Comparison of ENCODE assay signal across 21 cellular contexts in genomic region chr10:33321516-33321915, GRCh38. TPM values are rescaled to one million over a fixed set of nuclear protein-coding genes. Genes with fewer than 3 reads are reported as not detected.
DNase-seq lines count a peak whose midpoint lies in the region; ATAC-seq and TF ChIP-seq lines count a peak whose summit lies in the region.
"Had no signal": no experiment of that assay in that cellular context is flagged by ENCODE, and none has a peak within 500 bp of the region (broad histone marks: within the 10 kb centered on the region; RNA-seq: fewer than 3 reads in every experiment).

No MANE protein-coding gene starts in this region.

- H3K36me3 Mint-ChIP-seq in chondrocyte (ENCODE audit: low read depth): peaks cover 19% of the 10 kb centered on the region

- intact Hi-C loops in Right ventricle myocardium inferior (cut with DNase I): no loop called here
- intact Hi-C loops in Right ventricle myocardium superior (cut with DNase I): no loop called here

- DNase-seq in Right ventricle myocardium inferior (ENCODE audit: missing footprints) (no peak), Right ventricle myocardium superior (no peak), chondrocyte (ENCODE audit: low spot score) (no peak), left kidney (ENCODE audit: low read depth, low spot score) (peak; percentile 48), amygdala (lab: John Stamatoyannopoulos, UW) (no peak), NOMO-1 treated with dmso at 0.1 percent for 144 hours (lab: John Stamatoyannopoulos, UW; ENCODE audit: unreplicated experiment) (no peak)
- DNase-seq: 8988T; activated CD4-positive, alpha-beta T cell treated with anti-CD3 and anti-CD28 coated beads for 1 hour; activated naive CD4-positive, alpha-beta T cell treated with anti-CD3 and anti-CD28 coated beads, Interleukin-2, amount 50 U/mL, for 16 hours; BE2C; Calu3; EL; kidney; mesendoderm; naive B cell; NCI-H526; pancreas had no signal

- no peaks in the 10 kb centered on the region for H3K9me3 Mint-ChIP-seq in chondrocyte (ENCODE audit: low read depth)
- H3K9me3 Mint-ChIP-seq: stimulated activated naive CD8-positive, alpha-beta T cell treated with anti-CD3 and anti-CD28 coated beads, Interleukin-15, Interleukin-2, amounts not matched to agents 100 ng/mL and 50 ng/mL, for 24 hours had no signal

- H3K9ac ChIP-seq in subcutaneous abdominal adipose tissue (ENCODE audit: low read length in 5 of 5): peak overlapping the region in 2 of 5 donors; percentile 35 to 48

- peak overlapping the region; percentile 59 for H3K27ac ChIP-seq in subcutaneous abdominal adipose tissue (ENCODE audit: low read depth, low read length)
- H3K27ac ChIP-seq: pancreas, skin epidermis had no signal

- H3K4me1 Mint-ChIP-seq in chondrocyte (ENCODE audit: low read depth): peaks cover 36% of the 10 kb centered on the region
- H3K4me1 Mint-ChIP-seq: naive B cell had no signal

- ATAC-seq in Right ventricle myocardium inferior (peak; percentile 23), Right ventricle myocardium superior (ENCODE audit: poor library complexity) (no peak), GM18498 (IDR thresholded peaks at IDR 0.05; ENCODE audit: unreplicated experiment) (no peak)
- ATAC-seq: pancreas had no signal

- no peak overlapping the region for H3K4me3 Mint-ChIP-seq in chondrocyte (ENCODE audit: unreplicated experiment)
- H3K4me3 Mint-ChIP-seq: naive B cell; stimulated activated naive CD8-positive, alpha-beta T cell treated with anti-CD3 and anti-CD28 coated beads, Interleukin-15, Interleukin-2, amounts not matched to agents 100 ng/mL and 50 ng/mL, for 24 hours had no signal

- H3K4me3 ChIP-seq in subcutaneous abdominal adipose tissue (ENCODE audit: low read depth in 1 of 5, low read length in 5 of 5): no peak overlapping the region
- H3K4me3 ChIP-seq: pancreas, skin epidermis had no signal

- H3K4me1 ChIP-seq in subcutaneous abdominal adipose tissue (ENCODE audit: control insufficient read depth in 5 of 5, insufficient read depth in 5 of 5, low read length in 5 of 5): peaks cover 19 to 76% (median 63%) of the 10 kb centered on the region in 5 donors

- peaks cover 5 to 38% (median 17%) of the 10 kb centered on the region in 5 donors for H3K36me3 ChIP-seq in subcutaneous abdominal adipose tissue (ENCODE audit: control insufficient read depth in 5 of 5, insufficient read depth in 5 of 5, low read length in 5 of 5)
- H3K36me3 ChIP-seq: pancreas had no signal

- no peaks in the 10 kb centered on the region for H3K27me3 Mint-ChIP-seq in chondrocyte (ENCODE audit: low read depth)

- peak overlapping the region; percentile 19 for H3K27ac Mint-ChIP-seq in chondrocyte (ENCODE audit: unreplicated experiment)
- H3K27ac Mint-ChIP-seq: stimulated activated naive CD8-positive, alpha-beta T cell treated with anti-CD3 and anti-CD28 coated beads, Interleukin-15, Interleukin-2, amounts not matched to agents 100 ng/mL and 50 ng/mL, for 24 hours had no signal

- no peaks in the 10 kb centered on the region for H3K9me3 ChIP-seq in subcutaneous abdominal adipose tissue (ENCODE audit: control insufficient read depth in 5 of 5, low read length in 5 of 5)
- H3K9me3 ChIP-seq: BE2C, pancreas had no signal

- H3K27me3 ChIP-seq in subcutaneous abdominal adipose tissue (ENCODE audit: control insufficient read depth in 5 of 5, insufficient read depth in 4 of 5, low read length in 5 of 5): no peaks in the 10 kb centered on the region
- H3K27me3 ChIP-seq: BE2C, pancreas had no signal

- no peak for TF ChIP-seq CTCF in chondrocyte (IDR thresholded peaks at IDR 0.05)

RNA-seq across cellular contexts. Expression of gene NRP1, which starts 13.0 kb away (rescaled TPM):
- total RNA-seq in Right ventricle myocardium inferior (175 TPM), Right ventricle myocardium superior (159 TPM), chondrocyte (111 to 126 TPM (median 122 TPM) in 3 replicates)
